In the genomic region with DNA sequence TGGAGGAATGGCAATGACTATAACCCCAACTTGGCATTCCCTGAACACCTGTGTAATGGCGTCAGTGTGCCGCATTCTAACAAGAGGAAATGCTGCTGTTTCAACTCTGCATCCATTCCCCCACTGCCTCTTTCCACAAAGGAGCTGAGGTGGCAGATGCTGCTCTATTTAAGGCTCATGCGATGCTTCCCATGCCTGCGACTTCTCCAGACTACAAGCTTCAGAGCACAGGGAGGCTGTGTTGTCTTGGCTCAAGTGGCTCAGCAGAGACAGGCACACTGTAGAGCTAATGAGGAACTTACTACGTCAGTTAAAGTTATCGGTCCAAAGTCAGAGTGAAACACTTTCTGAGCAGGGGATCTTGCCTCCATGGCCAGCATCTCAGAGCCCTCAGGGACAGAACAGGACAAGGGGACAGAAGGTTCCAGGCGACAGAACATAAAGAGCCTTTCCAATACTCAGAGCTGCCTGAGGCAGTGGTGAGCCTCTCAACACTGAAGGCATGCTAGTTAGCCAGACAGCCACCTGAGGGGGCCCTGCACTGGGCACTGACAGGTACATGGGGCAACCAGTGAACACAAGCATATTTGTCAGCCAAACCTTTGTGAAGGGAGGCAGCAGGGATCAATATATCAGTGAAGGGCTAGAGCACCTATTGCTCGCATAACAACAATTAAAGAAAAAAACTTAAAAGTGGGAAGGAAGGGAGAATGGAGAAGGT, we compare ENCODE assay signal across 8 cellular contexts. TPM values are rescaled to one million over a fixed set of nuclear protein-coding genes. Genes with fewer than 3 reads are reported as not detected.
DNase-seq lines count a peak whose midpoint lies in the region; ATAC-seq and TF ChIP-seq lines count a peak whose summit lies in the region.

No MANE protein-coding gene starts in this region.

- H3K9me3 Mint-ChIP-seq in activated naive CD4-positive, alpha-beta T cell treated with anti-CD3 and anti-CD28 coated beads, Interleukin-2, amount 50 U/mL, for 72 hours, result no peaks in the 10 kb centered on the region

- peaks cover 26 to 59% of the 10 kb centered on the region in 2 donors for H3K36me3 Mint-ChIP-seq in activated naive CD4-positive, alpha-beta T cell treated with anti-CD3 and anti-CD28 coated beads, Interleukin-2, amount 50 U/mL, for 72 hours

- peaks cover 45% of the 10 kb centered on the region for H3K4me1 ChIP-seq in KMS-11 (ENCODE audit: low read depth, poor library complexity, severe bottlenecking)

- no peak for TF ChIP-seq CTCF in KMS-11 (conservative IDR thresholded peaks at IDR 0.05; ENCODE audit: low read depth, low read length)

- no peak overlapping the region for H3K4me3 ChIP-seq in KMS-11 (IDR thresholded peaks at IDR 0.05; ENCODE audit: insufficient read depth, low read depth, low read length)

- H3K36me3 ChIP-seq in KMS-11 (ENCODE audit: insufficient read depth), result no peaks in the 10 kb centered on the region; the same call in 1 of the 2 replicates

- no peaks in the 10 kb centered on the region for H4K20me1 ChIP-seq in KMS-11 (ENCODE audit: insufficient read depth)

- peak; percentile 66 for DNase-seq in CD1c-positive myeloid dendritic cell (ENCODE audit: extremely low spot score)
- DNase-seq in activated naive CD4-positive, alpha-beta T cell treated with anti-CD3 and anti-CD28 coated beads, Interleukin-2, amount 50 U/mL, for 72 hours (ENCODE audit: low spot score in 2 of 2), result no peak
- DNase-seq in middle frontal gyrus (ENCODE audit: extremely low spot score, low spot score), result peak; percentile 20
- DNase-seq in DMS114 treated with DMSO at 0.1 percent for 48 hours (lab: John Stamatoyannopoulos, UW; ENCODE audit: unreplicated experiment), result no peak
- no peak for DNase-seq in SHP77 (lab: John Stamatoyannopoulos, UW)
- no peak for DNase-seq in NK-92 treated with Interleukin-12 subunit alpha and Interleukin-12 subunit beta, amount 100 ng/mL, for 24 hours (lab: John Stamatoyannopoulos, UW)

- H3K79me2 ChIP-seq in KMS-11 (ENCODE audit: insufficient read depth, low read depth), result no peaks in the 10 kb centered on the region

- ATAC-seq in activated naive CD4-positive, alpha-beta T cell treated with anti-CD3 and anti-CD28 coated beads, Interleukin-2, amount 50 U/mL, for 72 hours, result no peak
- no peak for ATAC-seq in HG03354 (IDR thresholded peaks at IDR 0.05; ENCODE audit: poor library complexity, severe bottlenecking, unreplicated experiment)

- peak overlapping the region; percentile 22; the same call in 1 of the 2 replicates for H3K9ac ChIP-seq in KMS-11

- no peaks in the 10 kb centered on the region for H3K27me3 ChIP-seq in KMS-11 (ENCODE audit: insufficient read depth, low read depth)

- no peak overlapping the region for H2AFZ ChIP-seq in KMS-11 (ENCODE audit: low read depth)

- H3K27ac Mint-ChIP-seq in activated naive CD4-positive, alpha-beta T cell treated with anti-CD3 and anti-CD28 coated beads, Interleukin-2, amount 50 U/mL, for 72 hours, result peak overlapping the region; percentile 81 to 91

- H3K4me2 ChIP-seq in KMS-11, result peak overlapping the region; percentile 6; the same call in 1 of the 2 replicates

- peak overlapping the region; percentile 73; the same call in 1 of the 2 replicates for H3K27ac ChIP-seq in KMS-11

RNA-seq across cellular contexts. Expression of a gene that starts 21.8 kb away (rescaled TPM):
- total RNA-seq in activated naive CD4-positive, alpha-beta T cell treated with anti-CD3 and anti-CD28 coated beads, Interleukin-2, amount 50 U/mL, for 72 hours, result 100 to 1,000 TPM; 221 to 276 TPM

RNA-seq across cellular contexts. Expression of a gene that starts 38.7 kb away (rescaled TPM):
- total RNA-seq in activated naive CD4-positive, alpha-beta T cell treated with anti-CD3 and anti-CD28 coated beads, Interleukin-2, amount 50 U/mL, for 72 hours, result under 1 TPM in 1 of 2 donors, not detected in 1; 0.23 TPM

Comparison
In these comparisons a context has a peak if more than half of its experiments do, and no peak if none do; other contexts are left out.
1. DNase-seq: peak in CD1c-positive myeloid dendritic cell (single experiment) and middle frontal gyrus (single experiment); none in activated naive CD4-positive, alpha-beta T cell treated with anti-CD3 and anti-CD28 coated beads, Interleukin-2, amount 50 U/mL, for 72 hours (0 of 2), DMS114 treated with DMSO at 0.1 percent for 48 hours (single experiment), SHP77 (0 of 2) and NK-92 treated with Interleukin-12 subunit alpha and Interleukin-12 subunit beta, amount 100 ng/mL, for 24 hours (single experiment).